13 cellular contexts compared by ENCODE assay signal in the genomic region with DNA sequence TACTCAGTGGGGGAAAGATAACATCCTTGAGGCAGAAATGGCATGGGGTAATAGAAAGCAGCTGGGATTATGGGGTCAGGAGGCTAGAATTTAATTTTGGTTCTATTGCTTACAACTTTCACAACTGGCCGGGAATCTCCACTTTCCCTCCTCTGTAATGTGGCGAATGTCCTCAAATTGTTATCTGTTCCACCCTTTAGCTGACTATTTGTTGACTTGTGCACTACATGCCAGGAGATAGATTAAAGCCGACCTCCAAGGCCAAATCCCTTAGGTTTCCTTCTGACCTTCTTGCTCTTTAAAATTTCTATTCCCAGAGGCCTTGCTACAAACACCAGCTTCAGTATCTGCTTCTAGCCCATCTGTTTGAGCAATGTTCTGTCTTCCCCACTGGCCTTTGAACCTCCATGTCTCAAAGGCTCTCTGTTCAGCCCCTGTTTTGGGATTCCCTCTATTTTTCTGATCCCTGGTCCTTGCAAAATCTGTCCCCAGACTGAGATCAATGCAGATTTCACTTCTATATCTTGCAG.
DNase-seq lines count a peak whose midpoint lies in the region; ATAC-seq and TF ChIP-seq lines count a peak whose summit lies in the region.
"Had no signal": no experiment of that assay in that cellular context is flagged by ENCODE, and none has a peak within 500 bp of the region (broad histone marks: within the 10 kb centered on the region; RNA-seq: fewer than 3 reads in every experiment).

No MANE protein-coding gene starts in this region.

- no peak for TF ChIP-seq RAD21 in neural cell (conservative IDR thresholded peaks at IDR 0.05)

- no peak overlapping the region for H2AFZ ChIP-seq in Karpas-422 (ENCODE audit: low read length)
- H2AFZ ChIP-seq in neural cell (ENCODE audit: low read depth, low read length): no peak overlapping the region
- H2AFZ ChIP-seq: GM23248 had no signal

- no peaks in the 10 kb centered on the region for H3K9me2 ChIP-seq in Karpas-422 (replicated peaks; ENCODE audit: insufficient read depth, low read length)
- H3K9me2 ChIP-seq in neural cell (ENCODE audit: insufficient read depth, low read length): no peaks in the 10 kb centered on the region

- WGBS in stomach, 5 donors: 35 to 65% (median 58%) methylated on average over 3 of the region's 3 CpGs

- intact Hi-C loops in Right ventricle myocardium inferior (cut with DNase I) (no loop called here), cardiac septum (cut with DNase I) (no loop called here), stomach (cut with DNase I; ENCODE audit: low total_unique reads) (no loop called here)

- TF ChIP-seq CTCF in HEK293 (tag by site-specific recombination; IDR thresholded peaks at IDR 0.05): no peak
- TF ChIP-seq CTCF in neural cell (IDR thresholded peaks at IDR 0.05; ENCODE audit: poor library complexity, severe bottlenecking): no peak
- TF ChIP-seq CTCF in stomach (IDR thresholded peaks at IDR 0.05): no peak

- no peak overlapping the region for H3K4me3 ChIP-seq in HEK293 (ENCODE audit: low read depth, low read length)
- H3K4me3 ChIP-seq in Karpas-422 (ENCODE audit: low read length): no peak overlapping the region
- H3K4me3 ChIP-seq in neural cell (ENCODE audit: low read length): no peak overlapping the region
- H3K4me3 ChIP-seq in stomach: no peak overlapping the region
- H3K4me3 ChIP-seq: GM23248 had no signal

- no peak overlapping the region for H3K9ac ChIP-seq in Karpas-422 (ENCODE audit: low read length)
- no peak overlapping the region for H3K9ac ChIP-seq in neural cell (ENCODE audit: low read length)
- H3K9ac ChIP-seq: GM23248 had no signal

- H3K4me2 ChIP-seq in Karpas-422 (ENCODE audit: low read depth, low read length, poor library complexity, severe bottlenecking): no peak overlapping the region
- H3K4me2 ChIP-seq in neural cell (ENCODE audit: low read length): no peak overlapping the region

- CTCF ChIA-PET in HEK293 (lab: Yijun Ruan, JAX): interaction anchor here (0.5 to 1.9 kb wide), 8 partner anchors 13 to 520 kb away, joined by 3 to 5 read pairs (median 4); no protein-coding TSS in a partner anchor

- no peak for TF ChIP-seq EP300 in neural cell (conservative IDR thresholded peaks at IDR 0.05; ENCODE audit: poor library complexity, severe bottlenecking)
- TF ChIP-seq EP300 in stomach (IDR thresholded peaks at IDR 0.05): no peak

- H3K79me2 ChIP-seq in Karpas-422 (ENCODE audit: low read length) (no peaks in the 10 kb centered on the region), neural cell (replicated peaks; ENCODE audit: insufficient read depth, low read length) (no peaks in the 10 kb centered on the region)

- H3K27me3 ChIP-seq in Karpas-422 (ENCODE audit: low read length) (no peaks in the 10 kb centered on the region), neural cell (ENCODE audit: insufficient read depth, low read depth, low read length) (no peaks in the 10 kb centered on the region), stomach (no peaks in the 10 kb centered on the region)

- H3K9me3 ChIP-seq in HEK293 (ENCODE audit: control insufficient read depth, insufficient read depth, low read depth, low read length) (no peaks in the 10 kb centered on the region), Karpas-422 (ENCODE audit: low read length) (no peaks in the 10 kb centered on the region), neural cell (ENCODE audit: low read length) (no peaks in the 10 kb centered on the region), stomach (no peaks in the 10 kb centered on the region)

- H3F3A ChIP-seq in neural cell (ENCODE audit: insufficient read depth, low read length, poor library complexity, severe bottlenecking): no peaks in the 10 kb centered on the region

- POLR2A ChIA-PET in HEK293 (lab: Yijun Ruan, JAX): no interaction called here

- H3K36me3 ChIP-seq in HEK293 (ENCODE audit: control insufficient read depth in 2 of 2, insufficient read depth in 1 of 2, low read length in 2 of 2): no peaks in the 10 kb centered on the region
- no peaks in the 10 kb centered on the region for H3K36me3 ChIP-seq in Karpas-422 (ENCODE audit: insufficient read depth, low read length)
- no peaks in the 10 kb centered on the region for H3K36me3 ChIP-seq in neural cell (ENCODE audit: insufficient read depth, low read length)
- H3K36me3 ChIP-seq in stomach: no peaks in the 10 kb centered on the region

- no peak overlapping the region for H3K27ac ChIP-seq in HEK293 (ENCODE audit: extremely low read depth, low read depth, low read length)
- no peak overlapping the region for H3K27ac ChIP-seq in Karpas-422 (ENCODE audit: low read length)
- peak overlapping the region; percentile 66 for H3K27ac ChIP-seq in neural cell (ENCODE audit: low read length)
- no peak overlapping the region for H3K27ac ChIP-seq in stomach
- H3K27ac ChIP-seq: GM23248 had no signal

- H4K20me1 ChIP-seq in Karpas-422 (ENCODE audit: insufficient read depth, low read depth, low read length): no peaks in the 10 kb centered on the region
- H4K20me1 ChIP-seq in neural cell (ENCODE audit: insufficient read depth): no peaks in the 10 kb centered on the region

- TF ChIP-seq POLR2A in stomach (IDR thresholded peaks at IDR 0.05): no peak

- DNase-seq in Right ventricle myocardium inferior (ENCODE audit: missing footprints) (no peak), cardiac septum (ENCODE audit: low spot score) (no peak), Karpas-422 (peak; percentile 0), OCI-M2 (lab: John Stamatoyannopoulos, UW; ENCODE audit: unreplicated experiment) (no peak), stomach (no peak), NCI-H1417 (lab: John Stamatoyannopoulos, UW) (no peak)
- DNase-seq: C1 segment of cervical spinal cord; CD4-positive, alpha-beta memory T cell; COR-L47; DMS153 had no signal

- ATAC-seq in Right ventricle myocardium inferior: peak; percentile 66

- H3K4me1 ChIP-seq in HEK293 (ENCODE audit: control insufficient read depth, insufficient read depth, low read length) (no peaks in the 10 kb centered on the region), Karpas-422 (ENCODE audit: low read length) (peaks cover 8% of the 10 kb centered on the region), stomach (no peaks in the 10 kb centered on the region)

TF ChIP-seq in HEK293, 187 proteins besides CTCF, POLR2A, EP300 and RAD21:
- TF ChIP-seq, protein P1, sequence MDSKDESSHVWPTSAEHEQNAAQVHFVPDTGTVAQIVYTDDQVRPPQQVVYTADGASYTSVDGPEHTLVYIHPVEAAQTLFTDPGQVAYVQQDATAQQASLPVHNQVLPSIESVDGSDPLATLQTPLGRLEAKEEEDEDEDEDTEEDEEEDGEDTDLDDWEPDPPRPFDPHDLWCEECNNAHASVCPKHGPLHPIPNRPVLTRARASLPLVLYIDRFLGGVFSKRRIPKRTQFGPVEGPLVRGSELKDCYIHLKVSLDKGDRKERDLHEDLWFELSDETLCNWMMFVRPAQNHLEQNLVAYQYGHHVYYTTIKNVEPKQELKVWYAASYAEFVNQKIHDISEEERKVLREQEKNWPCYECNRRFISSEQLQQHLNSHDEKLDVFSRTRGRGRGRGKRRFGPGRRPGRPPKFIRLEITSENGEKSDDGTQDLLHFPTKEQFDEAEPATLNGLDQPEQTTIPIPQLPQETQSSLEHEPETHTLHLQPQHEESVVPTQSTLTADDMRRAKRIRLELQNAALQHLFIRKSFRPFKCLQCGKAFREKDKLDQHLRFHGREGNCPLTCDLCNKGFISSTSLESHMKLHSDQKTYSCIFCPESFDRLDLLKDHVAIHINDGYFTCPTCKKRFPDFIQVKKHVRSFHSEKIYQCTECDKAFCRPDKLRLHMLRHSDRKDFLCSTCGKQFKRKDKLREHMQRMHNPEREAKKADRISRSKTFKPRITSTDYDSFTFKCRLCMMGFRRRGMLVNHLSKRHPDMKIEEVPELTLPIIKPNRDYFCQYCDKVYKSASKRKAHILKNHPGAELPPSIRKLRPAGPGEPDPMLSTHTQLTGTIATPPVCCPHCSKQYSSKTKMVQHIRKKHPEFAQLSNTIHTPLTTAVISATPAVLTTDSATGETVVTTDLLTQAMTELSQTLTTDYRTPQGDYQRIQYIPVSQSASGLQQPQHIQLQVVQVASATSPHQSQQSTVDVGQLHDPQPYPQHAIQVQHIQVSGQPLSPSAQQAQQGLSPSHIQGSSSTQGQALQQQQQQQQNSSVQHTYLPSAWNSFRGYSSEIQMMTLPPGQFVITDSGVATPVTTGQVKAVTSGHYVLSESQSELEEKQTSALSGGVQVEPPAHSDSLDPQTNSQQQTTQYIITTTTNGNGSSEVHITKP (tag by site-specific recombination; IDR thresholded peaks at IDR 0.05): no peak
- TF ChIP-seq GLIS1 (tag by site-specific recombination; IDR thresholded peaks at IDR 0.05): peak; percentile 26; the same call in 1 of the 2 replicates
- peak; percentile 38; the same call in 1 of the 2 replicates for TF ChIP-seq ZIC2 (tag by site-specific recombination; IDR thresholded peaks at IDR 0.05)

TF ChIP-seq in neural cell, 6 proteins besides CTCF, POLR2A, EP300 and RAD21 (continues in another document):
- TF ChIP-seq POLR2AphosphoS5 (IDR thresholded peaks at IDR 0.05) (no peak), TAF1 (IDR thresholded peaks at IDR 0.05; ENCODE audit: low read depth) (no peak), MXI1 (conservative IDR thresholded peaks at IDR 0.05; ENCODE audit: poor library complexity, severe bottlenecking) (no peak), EZH2 (IDR thresholded peaks at IDR 0.05; ENCODE audit: borderline replicate concordance, insufficient read depth, low read length, poor library complexity, severe bottlenecking) (no peak), SMC3 (conservative IDR thresholded peaks at IDR 0.05; ENCODE audit: poor library complexity) (no peak)
